17 cellular contexts compared by ENCODE assay signal in genomic region chr21:35635261-35635660, GRCh38.
DNase-seq lines count a peak whose midpoint lies in the region; ATAC-seq, FAIRE-seq and TF ChIP-seq lines count a peak whose summit lies in the region.
"Had no signal": no experiment of that assay in that cellular context is flagged by ENCODE, and none has a peak within 500 bp of the region (broad histone marks: within the 10 kb centered on the region; RNA-seq: fewer than 3 reads in every experiment).

No MANE protein-coding gene starts in this region.

- H3K4me1 Mint-ChIP-seq in astrocyte (ENCODE audit: low read depth, unreplicated experiment), result peaks cover 12% of the 10 kb centered on the region

- H3K9me3 Mint-ChIP-seq in astrocyte (ENCODE audit: unreplicated experiment), result no peaks in the 10 kb centered on the region

- no peak overlapping the region for H3K9ac ChIP-seq in astrocyte (ENCODE audit: low read length)
- H3K9ac ChIP-seq: parathyroid adenoma had no signal

- H3K36me3 Mint-ChIP-seq in astrocyte (ENCODE audit: low read depth, unreplicated experiment), result no peaks in the 10 kb centered on the region

- H3K27me3 ChIP-seq in astrocyte (ENCODE audit: insufficient read depth, low read length) (no peaks in the 10 kb centered on the region), left lung (peaks cover 0 to 4% of the 10 kb centered on the region in 2 donors)
- H3K27me3 ChIP-seq: upper lobe of left lung had no signal

- no peaks in the 10 kb centered on the region for H3K36me3 ChIP-seq in astrocyte (ENCODE audit: insufficient read depth, low read length)
- no peaks in the 10 kb centered on the region for H3K36me3 ChIP-seq in left lung
- H3K36me3 ChIP-seq: upper lobe of left lung had no signal

- ATAC-seq in HG02884 (IDR thresholded peaks at IDR 0.05; ENCODE audit: unreplicated experiment), result no peak
- no peak for ATAC-seq in left lung
- no peak for ATAC-seq in GM19023 (IDR thresholded peaks at IDR 0.05; ENCODE audit: unreplicated experiment)

- DNase-seq in AG08395 (ENCODE audit: low spot score), result peak; percentile 82
- DNase-seq in HT1080 (ENCODE audit: low read depth), result peak; percentile 87
- peak; percentile 88 for DNase-seq in astrocyte (ENCODE audit: low read depth)
- DNase-seq in glomerular visceral epithelial cell (ENCODE audit: extremely low spot score), result peak; percentile 72
- DNase-seq in hypothalamus (lab: John Stamatoyannopoulos, UW), result no peak
- no peak for DNase-seq in left lung
- DNase-seq: activated CD4-positive, CD25-positive, alpha-beta regulatory T cell treated with anti-CD3 and anti-CD28 coated beads, Interleukin-2, amount 50 U/mL, for 72 hours; activated T-cell treated with anti-CD3 and anti-CD28 coated beads for 4 hours; amygdala; effector memory CD4-positive, alpha-beta T cell; H7; midbrain; NCI-H187; upper lobe of left lung had no signal

- H3K4me3 Mint-ChIP-seq in astrocyte (ENCODE audit: unreplicated experiment), result no peak overlapping the region

- intact Hi-C loops in left lung (cut with DNase I), result no loop called here

- H3K27ac Mint-ChIP-seq in astrocyte (ENCODE audit: unreplicated experiment), result peak overlapping the region; percentile 79

- H2AFZ ChIP-seq in astrocyte (ENCODE audit: low read depth, low read length), result no peak overlapping the region
- H2AFZ ChIP-seq: parathyroid adenoma had no signal

- peaks cover 11% of the 10 kb centered on the region for H3K4me1 ChIP-seq in astrocyte (ENCODE audit: insufficient read depth, low read length)
- H3K4me1 ChIP-seq in left lung, result no peaks in the 10 kb centered on the region
- H3K4me1 ChIP-seq: parathyroid adenoma, upper lobe of left lung had no signal

- H4K20me1 ChIP-seq in astrocyte (ENCODE audit: insufficient read depth, low read length), result no peaks in the 10 kb centered on the region

- H3K4me3 ChIP-seq in astrocyte (ENCODE audit: insufficient read depth, low read depth, low read length) (no peak overlapping the region), left lung (no peak overlapping the region)
- H3K4me3 ChIP-seq: upper lobe of left lung had no signal

- FAIRE-seq in astrocyte (lab: Jason Lieb, UNC), result no peak

- TF ChIP-seq CTCF in astrocyte (IDR thresholded peaks at IDR 0.05; ENCODE audit: insufficient read depth, low read depth, low read length), result no peak
- TF ChIP-seq CTCF in left lung (IDR thresholded peaks at IDR 0.05), result no peak

- H3K79me2 ChIP-seq in astrocyte (ENCODE audit: insufficient read depth, low read length), result no peaks in the 10 kb centered on the region
- H3K79me2 ChIP-seq: parathyroid adenoma had no signal

- H3K4me2 ChIP-seq in astrocyte (ENCODE audit: low read length), result peak overlapping the region; percentile 1

- peak overlapping the region; percentile 29 for H3K27ac ChIP-seq in astrocyte (ENCODE audit: low read depth, low read length)
- no peak overlapping the region for H3K27ac ChIP-seq in left lung
- H3K27ac ChIP-seq: parathyroid adenoma, upper lobe of left lung had no signal

- no peaks in the 10 kb centered on the region for H3K27me3 Mint-ChIP-seq in astrocyte (ENCODE audit: low read depth, unreplicated experiment)

- H3K9me3 ChIP-seq in astrocyte (ENCODE audit: insufficient read depth, low read depth, low read length), result no peaks in the 10 kb centered on the region
- H3K9me3 ChIP-seq in left lung, result no peaks in the 10 kb centered on the region
- H3K9me3 ChIP-seq: upper lobe of left lung had no signal

Comparison
In these comparisons a context has a peak if more than half of its experiments do, and no peak if none do; other contexts are left out.
1. DNase-seq: peak in AG08395 (single experiment), HT1080 (single experiment), astrocyte (single experiment) and glomerular visceral epithelial cell (single experiment); none in hypothalamus (0 of 51) and left lung (0 of 2).